ENCODE assay signal across 9 cellular contexts in the genomic region with DNA sequence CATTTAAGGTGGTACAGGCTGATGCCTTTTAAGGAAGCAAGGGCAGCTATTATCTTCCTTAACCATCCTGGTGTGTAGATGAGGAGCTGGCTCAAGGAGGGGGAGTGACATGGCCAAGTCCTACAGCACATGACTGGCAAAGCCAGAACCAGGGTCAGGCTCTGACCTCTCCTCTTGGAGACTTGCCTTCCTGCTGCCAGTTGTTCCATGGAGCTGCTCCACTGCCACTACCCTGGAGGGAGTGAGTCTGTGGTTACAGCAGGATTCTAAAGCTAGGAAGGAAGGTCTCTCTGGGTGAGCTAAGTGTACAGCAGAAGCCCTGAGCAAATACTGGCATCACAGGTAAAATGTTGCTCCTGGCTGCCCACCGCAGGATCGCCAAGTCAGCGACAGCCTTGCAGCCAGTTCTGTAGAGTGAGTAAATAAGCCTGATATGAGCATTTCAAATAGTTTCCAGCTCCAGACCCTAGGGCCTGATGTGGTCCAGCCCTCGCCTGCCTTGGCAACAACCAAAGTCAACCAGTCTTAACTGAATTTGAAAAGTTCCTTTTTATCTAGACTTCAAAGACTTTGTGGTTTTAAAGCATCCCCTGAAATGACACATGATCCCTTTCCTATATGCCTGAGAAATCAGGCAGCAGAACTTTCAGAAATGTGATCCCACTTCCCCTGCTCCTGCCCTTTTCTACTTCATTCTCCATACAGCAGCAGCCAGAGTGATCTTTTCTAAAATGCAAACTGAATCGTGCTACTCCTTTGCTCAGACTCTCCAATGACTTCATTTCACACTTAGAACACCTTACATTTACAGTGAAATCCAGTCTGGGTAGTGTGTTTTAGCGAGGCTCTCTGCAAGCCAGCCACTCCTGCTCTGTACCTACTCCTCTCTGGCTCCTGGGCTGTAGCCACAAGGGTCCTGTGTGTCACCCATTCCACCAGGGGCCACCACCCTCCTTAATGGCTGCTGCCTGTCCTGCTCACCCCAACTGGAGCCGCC.
A peak's percentile ranks its signal among the peaks of the same experiment; 100 is the strongest.
DNase-seq lines count a peak whose midpoint lies in the region; ATAC-seq, FAIRE-seq and TF ChIP-seq lines count a peak whose summit lies in the region.
"Had no signal": no experiment of that assay in that cellular context is flagged by ENCODE, and none has a peak within 500 bp of the region (broad histone marks: within the 10 kb centered on the region; RNA-seq: fewer than 3 reads in every experiment).

No MANE protein-coding gene starts in this region.

- H3K9me3 Mint-ChIP-seq in central memory CD8-positive, alpha-beta T cell: no peaks in the 10 kb centered on the region
- no peaks in the 10 kb centered on the region for H3K9me3 Mint-ChIP-seq in type B pancreatic cell
- H3K9me3 Mint-ChIP-seq: activated CD4-positive, alpha-beta T cell treated with anti-CD3 and anti-CD28 coated beads, Interleukin-2, amount 10 ng/mL, durations not matched to agents 24 days and 14 days had no signal

- H3K27ac Mint-ChIP-seq in central memory CD8-positive, alpha-beta T cell (ENCODE audit: low read depth): peak overlapping the region; percentile 68
- H3K27ac Mint-ChIP-seq in type B pancreatic cell: no peak overlapping the region
- H3K27ac Mint-ChIP-seq: activated CD4-positive, alpha-beta T cell treated with anti-CD3 and anti-CD28 coated beads, Interleukin-2, amount 10 ng/mL, durations not matched to agents 24 days and 14 days had no signal

- no peaks in the 10 kb centered on the region for H3K27me3 ChIP-seq in psoas muscle (ENCODE audit: insufficient read depth in 3 of 3, low read length in 2 of 3)

- DNase-seq in NCI-H2196 (lab: John Stamatoyannopoulos, UW; ENCODE audit: unreplicated experiment) (peak; percentile 27), psoas muscle (peak in 1 of 2 donors; percentile 47), type B pancreatic cell (ENCODE audit: extremely low spot score, unreplicated experiment) (no peak), frontal cortex (ENCODE audit: low spot score in 2 of 2) (no peak)
- no peak for DNase-seq in central memory CD8-positive, alpha-beta T cell (ENCODE audit: low spot score in 2 of 2)
- DNase-seq: activated CD4-positive, alpha-beta T cell treated with anti-CD3 and anti-CD28 coated beads, Interleukin-2, amount 10 ng/mL, durations not matched to agents 24 days and 14 days had no signal

- FAIRE-seq in frontal cortex (lab: Jason Lieb, UNC): no peak

- intact Hi-C loops in psoas muscle (cut with DNase I): no loop called here

- H3K27ac ChIP-seq in HEK293 (ENCODE audit: extremely low read depth, low read depth, low read length) (no peak overlapping the region; the same call in 1 of the 2 replicates), psoas muscle (no peak overlapping the region)

- no peak for ATAC-seq in central memory CD8-positive, alpha-beta T cell (replicated peaks; ENCODE audit: extremely low read depth, poor library complexity, severe bottlenecking)
- peak in 3 of 4 donors; percentile 61 to 63 (median 62) for ATAC-seq in psoas muscle
- no peak for ATAC-seq in HG03139 (IDR thresholded peaks at IDR 0.05; ENCODE audit: unreplicated experiment)
- ATAC-seq in HG03442 (IDR thresholded peaks at IDR 0.05; ENCODE audit: unreplicated experiment): no peak

- H3K4me3 ChIP-seq in HEK293 (ENCODE audit: low read depth, low read length) (no peak overlapping the region), psoas muscle (no peak overlapping the region)

- H3K4me1 ChIP-seq in HEK293 (ENCODE audit: control insufficient read depth, insufficient read depth, low read length) (peaks cover 14% of the 10 kb centered on the region), psoas muscle (peaks cover 24% of the 10 kb centered on the region)

- no peaks in the 10 kb centered on the region for H3K27me3 Mint-ChIP-seq in central memory CD8-positive, alpha-beta T cell
- no peaks in the 10 kb centered on the region for H3K27me3 Mint-ChIP-seq in type B pancreatic cell
- H3K27me3 Mint-ChIP-seq: activated CD4-positive, alpha-beta T cell treated with anti-CD3 and anti-CD28 coated beads, Interleukin-2, amount 10 ng/mL, durations not matched to agents 24 days and 14 days had no signal

- CTCF ChIA-PET in HEK293 (lab: Yijun Ruan, JAX): interaction anchor here (1.0 to 2.2 kb wide), 4 partner anchors 45 to 250 kb away, joined by 3 to 7 read pairs (median 4); no protein-coding TSS in a partner anchor

- no peak overlapping the region for H3K4me3 Mint-ChIP-seq in central memory CD8-positive, alpha-beta T cell
- no peak overlapping the region for H3K4me3 Mint-ChIP-seq in type B pancreatic cell
- H3K4me3 Mint-ChIP-seq: activated CD4-positive, alpha-beta T cell treated with anti-CD3 and anti-CD28 coated beads, Interleukin-2, amount 10 ng/mL, durations not matched to agents 24 days and 14 days had no signal

- H3K9me3 ChIP-seq in HEK293 (ENCODE audit: control insufficient read depth, insufficient read depth, low read depth, low read length) (no peaks in the 10 kb centered on the region), psoas muscle (no peaks in the 10 kb centered on the region)

- peaks cover 0 to 9% of the 10 kb centered on the region in 2 experiments; a peak in 1 of 3 replicates for H3K36me3 ChIP-seq in HEK293 (ENCODE audit: control insufficient read depth in 2 of 2, insufficient read depth in 1 of 2, low read length in 2 of 2)
- H3K36me3 ChIP-seq in psoas muscle (ENCODE audit: insufficient read depth in 1 of 2, low read depth in 1 of 2): no peaks in the 10 kb centered on the region

- POLR2A ChIA-PET in HEK293 (lab: Yijun Ruan, JAX): no interaction called here

- TF ChIP-seq CTCF in HEK293 (tag by site-specific recombination; IDR thresholded peaks at IDR 0.05) (no peak), psoas muscle (IDR thresholded peaks at IDR 0.05) (no peak), type B pancreatic cell (conservative IDR thresholded peaks at IDR 0.05) (no peak)

- H3K4me1 Mint-ChIP-seq in central memory CD8-positive, alpha-beta T cell: peaks cover 32% of the 10 kb centered on the region
- H3K4me1 Mint-ChIP-seq in type B pancreatic cell (ENCODE audit: unreplicated experiment): peaks cover 22% of the 10 kb centered on the region

- H3K36me3 Mint-ChIP-seq in central memory CD8-positive, alpha-beta T cell (ENCODE audit: insufficient read depth): peaks cover 4% of the 10 kb centered on the region
- H3K36me3 Mint-ChIP-seq in type B pancreatic cell: peaks cover 7% of the 10 kb centered on the region

- 53 to 67% (median 57%) methylated on average over 7 of the region's 7 CpGs for WGBS in psoas muscle, 3 donors

TF ChIP-seq in HEK293, 187 proteins besides CTCF, POLR2A, EP300 and RAD21 (continues in another document):
- TF ChIP-seq IKZF3 (tag by site-specific recombination; IDR thresholded peaks at IDR 0.05): no peak
- no peak for TF ChIP-seq OVOL3 (tag by site-specific recombination; IDR thresholded peaks at IDR 0.05)
- no peak for TF ChIP-seq WT1 (tag by site-specific recombination; IDR thresholded peaks at IDR 0.05)
- TF ChIP-seq ZNF654 (tag by site-specific recombination; IDR thresholded peaks at IDR 0.05; ENCODE audit: low read depth): no peak
- 0 out of 2 replicates have a peak, but pooled peaks have one; percentile 22 for TF ChIP-seq ZBTB17 (tag by site-specific recombination; IDR thresholded peaks at IDR 0.05)
- no peak for TF ChIP-seq ZNF501 (tag by site-specific recombination; IDR thresholded peaks at IDR 0.05)
- TF ChIP-seq KLF10 (tag by site-specific recombination; IDR thresholded peaks at IDR 0.05): no peak
- TF ChIP-seq ZNF621 (tag by site-specific recombination; IDR thresholded peaks at IDR 0.05): no peak
- TF ChIP-seq OSR2 (tag by site-specific recombination; IDR thresholded peaks at IDR 0.05): peak; percentile 81
- TF ChIP-seq, protein P1, sequence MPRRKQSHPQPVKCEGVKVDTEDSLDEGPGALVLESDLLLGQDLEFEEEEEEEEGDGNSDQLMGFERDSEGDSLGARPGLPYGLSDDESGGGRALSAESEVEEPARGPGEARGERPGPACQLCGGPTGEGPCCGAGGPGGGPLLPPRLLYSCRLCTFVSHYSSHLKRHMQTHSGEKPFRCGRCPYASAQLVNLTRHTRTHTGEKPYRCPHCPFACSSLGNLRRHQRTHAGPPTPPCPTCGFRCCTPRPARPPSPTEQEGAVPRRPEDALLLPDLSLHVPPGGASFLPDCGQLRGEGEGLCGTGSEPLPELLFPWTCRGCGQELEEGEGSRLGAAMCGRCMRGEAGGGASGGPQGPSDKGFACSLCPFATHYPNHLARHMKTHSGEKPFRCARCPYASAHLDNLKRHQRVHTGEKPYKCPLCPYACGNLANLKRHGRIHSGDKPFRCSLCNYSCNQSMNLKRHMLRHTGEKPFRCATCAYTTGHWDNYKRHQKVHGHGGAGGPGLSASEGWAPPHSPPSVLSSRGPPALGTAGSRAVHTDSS (tag by site-specific recombination; IDR thresholded peaks at IDR 0.05): no peak
- peak; percentile 51; the same call in 1 of the 2 replicates for TF ChIP-seq TRIM28 (IDR thresholded peaks at IDR 0.05; ENCODE audit: borderline replicate concordance, low read length)
- peak; percentile 56 for TF ChIP-seq PRDM6 (tag by site-specific recombination; IDR thresholded peaks at IDR 0.05)

Comparison
In these comparisons a context has a peak if more than half of its experiments do, and no peak if none do; other contexts are left out.
1. ATAC-seq: peak in psoas muscle (3 of 4); none in central memory CD8-positive, alpha-beta T cell (single experiment), HG03139 (single experiment) and HG03442 (single experiment).